ENCODE assay signal across 8 cellular contexts in genomic region chr1:120068683-120069066, GRCh38. TPM values are rescaled to one million over a fixed set of nuclear protein-coding genes. Genes with fewer than 3 reads are reported as not detected.
A peak's percentile ranks its signal among the peaks of the same experiment; 100 is the strongest.
DNase-seq lines count a peak whose midpoint lies in the region; ATAC-seq, FAIRE-seq and TF ChIP-seq lines count a peak whose summit lies in the region.
"Not testable (repeated sequence)": the region's sequence is repeated elsewhere in the genome, so short reads cannot be mapped to it uniquely, and the experiment has no call there.

No MANE protein-coding gene starts in this region.

- peak overlapping the region in 1 of 2 experiments; percentile 85; a peak in 2 of 6 replicates for H3K27ac ChIP-seq in A549
- not testable (repeated sequence) for H3K27ac ChIP-seq in SU-DHL-6 (ENCODE audit: low read depth, low read length); neural progenitor cell

- H3K79me2 ChIP-seq in SU-DHL-6 (ENCODE audit: insufficient read depth, low read length): not testable (repeated sequence)
- peaks cover 21% of the 10 kb centered on the region for H3K79me2 ChIP-seq in neural progenitor cell (ENCODE audit: low read depth)

- not testable (repeated sequence) for H3K27me3 Mint-ChIP-seq in dendritic cell treated with granulocyte-macrophage colony-stimulating factor and Interleukin-4, amounts not matched to agents 40 ng/mL and 50 ng/mL, for 4 days; neural progenitor cell (ENCODE audit: insufficient read depth, low read depth)

- H3K4me2 ChIP-seq in A549: not testable (repeated sequence)
- H3K4me2 ChIP-seq in SU-DHL-6 (ENCODE audit: low read depth, low read length, poor library complexity, severe bottlenecking) (peak overlapping the region; percentile 27), neural progenitor cell (peak overlapping the region; percentile 76)

- intact Hi-C loops in dendritic cell treated with granulocyte-macrophage colony-stimulating factor and Interleukin-4, amounts not matched to agents 40 ng/mL and 50 ng/mL, for 4 days (cut with micrococcal nuclease): not testable (repeated sequence)

- TF ChIP-seq RAD21 in A549 (conservative IDR thresholded peaks at IDR 0.05 in 1 of 2, IDR thresholded peaks at IDR 0.05 in 1 of 2): not testable (repeated sequence)

- H3F3A ChIP-seq in SU-DHL-6 (ENCODE audit: insufficient read depth); neural progenitor cell (ENCODE audit: low read depth): not testable (repeated sequence)

- not testable (repeated sequence) for ATAC-seq in A549

- peak overlapping the region; percentile 56 for H3K27ac Mint-ChIP-seq in dendritic cell treated with granulocyte-macrophage colony-stimulating factor and Interleukin-4, amounts not matched to agents 40 ng/mL and 50 ng/mL, for 4 days
- not testable (repeated sequence) for H3K27ac Mint-ChIP-seq in neural progenitor cell

- H3K4me1 ChIP-seq in A549, HAP-1, neural progenitor cell: not testable (repeated sequence)

- CTCF ChIA-PET in A549 (lab: Yijun Ruan, JAX): not testable (repeated sequence)

- not testable (repeated sequence) for DNase-seq in A549 (ENCODE audit: low read depth in 1 of 2, low spot score in 1 of 2); neural progenitor cell (ENCODE audit: low spot score)
- peak in 1 of 2 experiments; percentile 41 for DNase-seq in HAP-1 (ENCODE audit: low spot score in 2 of 2)
- DNase-seq in activated T-helper 9 cell treated with anti-CD3 and anti-CD28 coated beads, Interleukin-2, amount 50 U/mL, for 16 hours (ENCODE audit: low read depth): peak; percentile 0
- peak; percentile 0 for DNase-seq in stimulated activated CD8-positive, alpha-beta memory T cell treated with anti-CD3 and anti-CD28 coated beads, Interleukin-15, amount 100 ng/mL, for 24 hours (ENCODE audit: low read depth)

- TF ChIP-seq POLR2A in A549 (IDR thresholded peaks at IDR 0.05; ENCODE audit: low read length): not testable (repeated sequence)

- H3K4me3 Mint-ChIP-seq in dendritic cell treated with granulocyte-macrophage colony-stimulating factor and Interleukin-4, amounts not matched to agents 40 ng/mL and 50 ng/mL, for 4 days: peak overlapping the region; percentile 77
- peak overlapping the region; percentile 75 for H3K4me3 Mint-ChIP-seq in neural progenitor cell

- not testable (repeated sequence) for H4K20me1 ChIP-seq in SU-DHL-6 (ENCODE audit: low read depth, low read length); neural progenitor cell (ENCODE audit: low read depth)

- POLR2A ChIA-PET in A549 (lab: Yijun Ruan, JAX): not testable (repeated sequence)

- H3K9ac ChIP-seq in SU-DHL-6 (ENCODE audit: low read length): peak overlapping the region; percentile 51
- H3K9ac ChIP-seq in neural progenitor cell: peak overlapping the region; percentile 45

- FAIRE-seq in A549 (lab: Jason Lieb, UNC): not testable (repeated sequence)

- H3K27me3 ChIP-seq in HAP-1 (ENCODE audit: low read depth); SU-DHL-6 (ENCODE audit: low read length); neural progenitor cell: not testable (repeated sequence)

- TF ChIP-seq CTCF in A549 (IDR thresholded peaks at IDR 0.05); SU-DHL-6 (IDR thresholded peaks at IDR 0.05; ENCODE audit: insufficient read depth, low read length, poor library complexity, severe bottlenecking); neural progenitor cell (IDR thresholded peaks at IDR 0.05): not testable (repeated sequence)

- not testable (repeated sequence) for H3K36me3 ChIP-seq in HAP-1 (replicated peaks); SU-DHL-6 (ENCODE audit: low read length); neural progenitor cell

- H3K9me2 ChIP-seq in SU-DHL-6 (replicated peaks; ENCODE audit: insufficient read depth, low read length): not testable (repeated sequence)

- H3K4me3 ChIP-seq in A549 (peak overlapping the region; percentile 52), HAP-1 (peak overlapping the region; percentile 57), SU-DHL-6 (ENCODE audit: insufficient read depth, low read length, poor library complexity, severe bottlenecking) (peak overlapping the region; percentile 43), iPS-11a (ENCODE audit: low read depth, low read length) (peak overlapping the region; percentile 8), neural progenitor cell (peak overlapping the region; percentile 76)

- peaks cover 11% of the 10 kb centered on the region for H3K4me1 Mint-ChIP-seq in dendritic cell treated with granulocyte-macrophage colony-stimulating factor and Interleukin-4, amounts not matched to agents 40 ng/mL and 50 ng/mL, for 4 days (ENCODE audit: low read depth)
- not testable (repeated sequence) for H3K4me1 Mint-ChIP-seq in neural progenitor cell

- H3K36me3 Mint-ChIP-seq in dendritic cell treated with granulocyte-macrophage colony-stimulating factor and Interleukin-4, amounts not matched to agents 40 ng/mL and 50 ng/mL, for 4 days (ENCODE audit: low read depth); neural progenitor cell: not testable (repeated sequence)

- not testable (repeated sequence) for TF ChIP-seq EP300 in A549 (IDR thresholded peaks at IDR 0.05)

- H2AFZ ChIP-seq in SU-DHL-6 (ENCODE audit: low read depth, low read length, severe bottlenecking): not testable (repeated sequence)
- H2AFZ ChIP-seq in neural progenitor cell (replicated peaks): peak overlapping the region; percentile 63

- H3K9me3 Mint-ChIP-seq in dendritic cell treated with granulocyte-macrophage colony-stimulating factor and Interleukin-4, amounts not matched to agents 40 ng/mL and 50 ng/mL, for 4 days; neural progenitor cell: not testable (repeated sequence)

- in situ Hi-C loops in HAP-1 (cut with MboI; ENCODE audit: low sequenced_read_pairs): not testable (repeated sequence)

- H3K9me3 ChIP-seq in A549; HAP-1; SU-DHL-6 (ENCODE audit: insufficient read depth, low read length); neural progenitor cell (ENCODE audit: low read depth): not testable (repeated sequence)

- WGBS in A549 (ENCODE audit: missing lambda C conversion rate): no CpG with 5 or more reads among the region's 28 CpGs

RNA-seq across cellular contexts. Expression of gene NOTCH2, which starts 0.8 kb away (rescaled TPM):
- polyA plus RNA-seq in A549 (2011; rRNA removed) (15.0 and 29.9 TPM in 2 replicates), A549 (2017; fragmentation: RNase III; extraction: RNeasy Plus Mini Kit Qiagen cat#74134 plus additional on column Dnase treatment) (11.6 to 13.5 TPM (median 11.6 TPM) in 3 replicates)
- 6.8 and 9.0 TPM in 2 replicates for polyA plus RNA-seq in A549 (2012; cell fraction: cytosol; rRNA removed)
- polyA plus RNA-seq in A549 (2012; cell fraction: nucleus; rRNA removed): 20.2 and 20.7 TPM in 2 replicates
- 114 and 127 TPM in 2 replicates for polyA minus RNA-seq in A549 (2011; rRNA and poly(A)+ RNA removed)
- total RNA-seq in neural progenitor cell (ENCODE audit: low replicate concordance): 66.6 and 75.8 TPM in 2 replicates

Comparison
In these comparisons a context has a peak if more than half of its experiments do, and no peak if none do; other contexts are left out.
1. H3K4me3 ChIP-seq: peak in every context shown above with its lines; median percentile 76 in neural progenitor cell; 57 in HAP-1; 52 in A549; 43 in SU-DHL-6; 8 in iPS-11a.